16 cellular contexts compared by ENCODE assay signal in the genomic region with DNA sequence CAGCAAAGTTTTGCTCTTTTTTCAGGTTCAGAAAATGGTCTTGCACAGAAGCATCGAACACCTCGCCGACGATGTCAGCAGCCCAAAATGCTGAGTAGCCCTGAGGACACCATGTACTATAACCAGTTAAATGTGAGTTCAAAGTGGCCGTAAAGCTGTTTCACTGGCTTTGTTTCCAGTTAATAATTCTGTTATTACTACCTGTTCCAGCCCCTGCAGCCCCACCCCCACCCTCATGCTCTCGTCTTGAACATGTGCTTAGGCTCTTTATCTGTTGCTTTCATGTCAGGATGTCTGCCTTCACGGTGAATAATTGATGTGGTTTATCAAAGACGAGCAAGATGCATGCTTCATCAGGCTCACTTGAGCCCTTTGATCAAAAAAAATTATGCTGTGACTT.
DNase-seq lines count a peak whose midpoint lies in the region; ATAC-seq and TF ChIP-seq lines count a peak whose summit lies in the region.
"Had no signal": no experiment of that assay in that cellular context is flagged by ENCODE, and none has a peak within 500 bp of the region (broad histone marks: within the 10 kb centered on the region; RNA-seq: fewer than 3 reads in every experiment).

No MANE protein-coding gene starts in this region.

- BruUV-seq in Calu3 (replicated peaks; lab: Mats Ljungman, UMichigan), result no TSS peak

- CTCF ChIA-PET in CD4-positive, alpha-beta memory T cell (lab: Charles Lee; ENCODE audit: partially characterized antibody), result no interaction called here
- CTCF ChIA-PET in Calu3 (lab: Charles Lee), result interaction anchor here (0.7 kb wide), 1 partner anchor 10 kb away, joined by 3 read pairs; no protein-coding TSS in a partner anchor

- H3K36me3 Mint-ChIP-seq in CD4-positive, alpha-beta memory T cell, result no peaks in the 10 kb centered on the region
- H3K36me3 Mint-ChIP-seq in Calu3 (ENCODE audit: insufficient read depth, unreplicated experiment), result no peaks in the 10 kb centered on the region
- H3K36me3 Mint-ChIP-seq: brain had no signal

- in situ Hi-C loops in brain microvascular endothelial cell (cut with HindIII; ENCODE audit: low pct_ligation_motif_present, low sequenced_read_pairs), result no loop called here

- POLR2A ChIA-PET in CD4-positive, alpha-beta memory T cell (lab: Charles Lee; ENCODE audit: partially characterized antibody), result no interaction called here

- no peak overlapping the region for H3K4me3 ChIP-seq in CD4-positive, alpha-beta memory T cell (ENCODE audit: low read length in 2 of 2)
- H3K4me3 ChIP-seq in mucosa of descending colon (no peak overlapping the region), brain microvascular endothelial cell (ENCODE audit: low read depth, low read length) (no peak overlapping the region)
- H3K4me3 ChIP-seq: MG63 had no signal

- H3K9me3 Mint-ChIP-seq in CD4-positive, alpha-beta memory T cell, result no peaks in the 10 kb centered on the region
- no peaks in the 10 kb centered on the region for H3K9me3 Mint-ChIP-seq in Calu3 (ENCODE audit: low read depth, unreplicated experiment)
- H3K9me3 Mint-ChIP-seq: endodermal cell had no signal

- no peak for TF ChIP-seq CTCF in mucosa of descending colon (IDR thresholded peaks at IDR 0.05)
- TF ChIP-seq CTCF in Calu3 (IDR thresholded peaks at IDR 0.05; ENCODE audit: unreplicated experiment), result no peak
- TF ChIP-seq CTCF in brain microvascular endothelial cell (IDR thresholded peaks at IDR 0.05; ENCODE audit: low read depth, low read length, missing control alignments), result no peak

- peaks cover 23% of the 10 kb centered on the region for H3K4me1 ChIP-seq in CD4-positive, alpha-beta memory T cell (ENCODE audit: insufficient read depth, low read length)
- H3K4me1 ChIP-seq in mucosa of descending colon (ENCODE audit: low read depth), result peaks cover 3% of the 10 kb centered on the region

- no peaks in the 10 kb centered on the region for H3K9me3 ChIP-seq in CD4-positive, alpha-beta memory T cell (ENCODE audit: control insufficient read depth in 1 of 2, low read length in 2 of 2)
- H3K9me3 ChIP-seq in mucosa of descending colon, result no peaks in the 10 kb centered on the region
- H3K9me3 ChIP-seq: MG63, SK-N-SH had no signal

- no peak overlapping the region for H3K27ac ChIP-seq in CD4-positive, alpha-beta memory T cell (ENCODE audit: low read depth, low read length)
- no peak overlapping the region for H3K27ac ChIP-seq in brain microvascular endothelial cell

- H3K4me3 Mint-ChIP-seq in CD4-positive, alpha-beta memory T cell, result peak overlapping the region in 7 of 8 donors; percentile 5 to 63 (median 21)
- H3K4me3 Mint-ChIP-seq in Calu3 (ENCODE audit: low read depth, unreplicated experiment), result no peak overlapping the region
- H3K4me3 Mint-ChIP-seq: brain, endodermal cell had no signal

- DNase-seq in CD4-positive, alpha-beta memory T cell, result peak; percentile 75 to 85 (median 77)
- DNase-seq in SW480 (ENCODE audit: low spot score) (peak; percentile 96), mucosa of descending colon (no peak), NCI-H128 (lab: John Stamatoyannopoulos, UW; ENCODE audit: unreplicated experiment) (no peak), Calu3 (no peak), brain microvascular endothelial cell (no peak)
- DNase-seq in activated T-cell treated with anti-CD3 and anti-CD28 coated beads, Interleukin-2, amount 50 U/mL, for 1 hour, result peak; percentile 35
- DNase-seq: AML-193, endodermal cell, GOT3, MG63, NCI-H2171, posterior cingulate gyrus, SK-N-SH had no signal

- peak overlapping the region in 4 of 7 donors; percentile 3 to 54 (median 26) for H3K27ac Mint-ChIP-seq in CD4-positive, alpha-beta memory T cell
- no peak overlapping the region for H3K27ac Mint-ChIP-seq in Calu3 (ENCODE audit: unreplicated experiment)
- H3K27ac Mint-ChIP-seq: brain, endodermal cell had no signal

- H3K27me3 Mint-ChIP-seq in CD4-positive, alpha-beta memory T cell, result peaks cover 0 to 3% of the 10 kb centered on the region in 2 donors
- no peaks in the 10 kb centered on the region for H3K27me3 Mint-ChIP-seq in Calu3 (ENCODE audit: unreplicated experiment)
- H3K27me3 Mint-ChIP-seq: brain had no signal

- intact Hi-C loops in CD4-positive, alpha-beta memory T cell (cut with micrococcal nuclease), result loop anchor here (5.0 kb wide), 3 partner anchors 61 to 166 kb away; a partner anchor contains a TSS
- intact Hi-C loops in mucosa of descending colon (cut with DNase I, micrococcal nuclease) (no loop called here), Calu3 (cut with micrococcal nuclease; ENCODE audit: unreplicated experiment) (no loop called here)

- H3K4me1 Mint-ChIP-seq in CD4-positive, alpha-beta memory T cell, result peaks cover 16 to 31% (median 26%) of the 10 kb centered on the region in 4 donors
- no peaks in the 10 kb centered on the region for H3K4me1 Mint-ChIP-seq in Calu3 (ENCODE audit: low read depth, unreplicated experiment)

- ATAC-seq in mucosa of descending colon (peak; percentile 31), HG03159 (IDR thresholded peaks at IDR 0.05; ENCODE audit: unreplicated experiment) (no peak)

- no peaks in the 10 kb centered on the region for H3K36me3 ChIP-seq in CD4-positive, alpha-beta memory T cell (ENCODE audit: insufficient read depth, low read length)
- H3K36me3 ChIP-seq in mucosa of descending colon (ENCODE audit: low read depth) (no peaks in the 10 kb centered on the region), brain microvascular endothelial cell (replicated peaks) (no peaks in the 10 kb centered on the region)
- H3K36me3 ChIP-seq: MG63 had no signal

- no peaks in the 10 kb centered on the region for H3K27me3 ChIP-seq in CD4-positive, alpha-beta memory T cell (ENCODE audit: insufficient read depth, low read length)
- no peaks in the 10 kb centered on the region for H3K27me3 ChIP-seq in brain microvascular endothelial cell (replicated peaks)
- H3K27me3 ChIP-seq: MG63 had no signal

Comparison
In these comparisons a context has a peak if more than half of its experiments do, and no peak if none do; other contexts are left out.
1. DNase-seq: peak in CD4-positive, alpha-beta memory T cell (5 of 5), SW480 (single experiment) and activated T-cell treated with anti-CD3 and anti-CD28 coated beads, Interleukin-2, amount 50 U/mL, for 1 hour (single experiment); none in mucosa of descending colon (0 of 3), NCI-H128 (single experiment), Calu3 (single experiment) and brain microvascular endothelial cell (single experiment).